Comparison of ENCODE assay signal across 28 cellular contexts in the genomic region with DNA sequence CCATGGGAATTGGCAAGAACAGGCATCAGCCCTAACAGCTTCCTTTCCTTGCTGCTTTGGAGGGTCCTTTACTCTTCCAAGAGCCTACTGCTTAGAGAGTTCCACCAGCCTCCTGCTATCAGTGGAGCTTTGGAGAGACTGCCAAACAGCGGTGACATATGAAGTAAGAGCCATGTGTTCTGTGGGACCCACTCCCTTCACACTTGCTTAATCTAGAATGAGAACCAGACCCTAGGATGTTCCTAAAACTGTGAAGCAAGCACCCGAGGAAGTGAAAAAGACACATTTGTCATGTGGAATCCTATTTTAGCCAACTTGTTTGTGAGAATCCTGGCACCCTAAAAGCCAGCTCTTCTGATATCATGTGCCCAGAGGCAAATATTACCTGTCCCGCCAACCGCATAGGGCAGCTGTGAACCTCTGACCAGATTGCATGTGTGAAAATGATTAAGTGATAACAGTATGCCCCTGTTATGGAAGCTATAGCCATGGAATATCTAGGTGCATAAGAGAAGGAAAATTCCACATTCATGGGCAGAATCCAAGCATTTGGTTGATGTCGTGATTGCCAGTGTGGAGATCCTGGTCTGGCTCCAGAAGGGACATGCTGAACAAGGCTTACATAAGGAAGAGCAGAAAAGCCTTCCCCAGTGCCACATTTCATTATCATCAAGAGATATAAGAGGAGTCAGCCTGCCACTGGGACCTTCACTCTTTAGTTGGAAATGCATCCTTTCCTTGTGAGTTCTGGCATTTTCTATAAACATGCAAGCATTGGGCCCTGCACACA. TPM values are rescaled to one million over a fixed set of nuclear protein-coding genes. Genes with fewer than 3 reads are reported as not detected.
A peak's percentile ranks its signal among the peaks of the same experiment; 100 is the strongest.
DNase-seq lines count a peak whose midpoint lies in the region; ATAC-seq and TF ChIP-seq lines count a peak whose summit lies in the region.
"Had no signal": no experiment of that assay in that cellular context is flagged by ENCODE, and none has a peak within 500 bp of the region (broad histone marks: within the 10 kb centered on the region; RNA-seq: fewer than 3 reads in every experiment).

No MANE protein-coding gene starts in this region.

- intact Hi-C loops in lower lobe of right lung (cut with DNase I) (no loop called here), heart left ventricle (cut with DNase I) (loop anchor here in 4 of 10 donors (5.0 to 10.0 kb wide), 4 partner anchors 82 to 162 kb away; no protein-coding TSS in a partner anchor)

- H3K27me3 ChIP-seq in lower lobe of right lung (ENCODE audit: low read depth): no peaks in the 10 kb centered on the region
- peaks cover 0 to 14% (median 0%) of the 10 kb centered on the region in 9 donors for H3K27me3 ChIP-seq in heart left ventricle

- 71 to 84% (median 77%) methylated on average over 5 of the region's 5 CpGs for WGBS in heart left ventricle, 4 donors

- no peaks in the 10 kb centered on the region for H3K4me1 ChIP-seq in lower lobe of right lung
- no peaks in the 10 kb centered on the region for H3K4me1 ChIP-seq in heart left ventricle

- H3K36me3 ChIP-seq in lower lobe of right lung (no peaks in the 10 kb centered on the region), heart left ventricle (no peaks in the 10 kb centered on the region)

- ATAC-seq in lower lobe of right lung (peak; percentile 28 to 50), GM21447 (IDR thresholded peaks at IDR 0.05; ENCODE audit: unreplicated experiment) (no peak), heart left ventricle (no peak)
- ATAC-seq: Panc1, SK-N-SH treated with all-trans-retinoic acid at 6 μM for 48 hours had no signal

- no peak overlapping the region for H3K27ac ChIP-seq in lower lobe of right lung
- H3K27ac ChIP-seq in heart left ventricle: no peak overlapping the region
- H3K27ac ChIP-seq: BLaER1 treated with 17β-estradiol and CSF1 and Interleukin-3, amounts not matched to agents 10 nM and 100 nM had no signal

- peak; percentile 71 for DNase-seq in G401 (ENCODE audit: low spot score)
- peak; percentile 38 for DNase-seq in cerebellum (ENCODE audit: low spot score)
- no peak for DNase-seq in lower lobe of right lung
- DNase-seq in superior temporal gyrus (ENCODE audit: extremely low spot score): peak; percentile 76
- no peak for DNase-seq in NCI-H2196 (lab: John Stamatoyannopoulos, UW; ENCODE audit: unreplicated experiment)
- no peak for DNase-seq in D341Med (ENCODE audit: low spot score)
- no peak for DNase-seq in heart left ventricle
- DNase-seq: ACHN; Calu3; CD8-positive, alpha-beta memory T cell; GDM1; H7; KBM-7; MM.1S; NCI-H1105; NCI-H146; NCI-H2029; NCI-H226; NCI-H510A treated with DMSO at 0.1 percent for 48 hours; NCI-H774; NK-92 treated with Interleukin-12 subunit alpha and Interleukin-12 subunit beta, amount 100 ng/mL, for 24 hours; SIG-M5 had no signal

- in situ Hi-C loops in G401 (cut with HindIII; ENCODE audit: low sequenced_read_pairs): no loop called here

- TF ChIP-seq POLR2A in heart left ventricle (IDR thresholded peaks at IDR 0.05): no peak

- TF ChIP-seq CTCF in lower lobe of right lung (IDR thresholded peaks at IDR 0.05) (no peak), heart left ventricle (IDR thresholded peaks at IDR 0.05) (no peak)

- H3K9me3 ChIP-seq in lower lobe of right lung (peaks cover 25% of the 10 kb centered on the region), heart left ventricle (peaks cover 0 to 29% (median 19%) of the 10 kb centered on the region in 12 donors)

- H3K4me3 ChIP-seq in lower lobe of right lung (no peak overlapping the region), heart left ventricle (no peak overlapping the region)
- H3K4me3 ChIP-seq: BLaER1 treated with 17β-estradiol and CSF1 and Interleukin-3, amounts not matched to agents 10 nM and 100 nM had no signal

RNA-seq across cellular contexts. Expression of a gene that starts 18.7 kb away (rescaled TPM):
- not detected in 2 replicates for total RNA-seq in G401 (2014; rRNA removed; shearing (Covaris generic))
- 0.27 TPM for total RNA-seq in cerebellum
- total RNA-seq in lower lobe of right lung: not detected
- 1 to 10 TPM in 1 of 9 donors, under 1 TPM in 6, not detected in 2; 0.09 to 1.2 (median 0.27) TPM for total RNA-seq in heart left ventricle
- under 1 TPM; 0.15 to 0.19 TPM for polyA plus RNA-seq in heart left ventricle
- total RNA-seq: Calu3; CD8-positive, alpha-beta memory T cell; Daoy; H7; HT1080 had no signal
- polyA plus RNA-seq: CD8-positive, alpha-beta memory T cell had no signal

Comparison
In these comparisons a context has a peak if more than half of its experiments do, and no peak if none do; other contexts are left out.
1. DNase-seq: peak in G401 (single experiment), cerebellum (single experiment) and superior temporal gyrus (single experiment); none in lower lobe of right lung (single experiment), NCI-H2196 (single experiment), D341Med (single experiment) and heart left ventricle (0 of 5).
2. ATAC-seq: peak in lower lobe of right lung (2 of 2); none in GM21447 (single experiment) and heart left ventricle (0 of 4).